Comparison of ENCODE assay signal across 21 cellular contexts in the genomic region with DNA sequence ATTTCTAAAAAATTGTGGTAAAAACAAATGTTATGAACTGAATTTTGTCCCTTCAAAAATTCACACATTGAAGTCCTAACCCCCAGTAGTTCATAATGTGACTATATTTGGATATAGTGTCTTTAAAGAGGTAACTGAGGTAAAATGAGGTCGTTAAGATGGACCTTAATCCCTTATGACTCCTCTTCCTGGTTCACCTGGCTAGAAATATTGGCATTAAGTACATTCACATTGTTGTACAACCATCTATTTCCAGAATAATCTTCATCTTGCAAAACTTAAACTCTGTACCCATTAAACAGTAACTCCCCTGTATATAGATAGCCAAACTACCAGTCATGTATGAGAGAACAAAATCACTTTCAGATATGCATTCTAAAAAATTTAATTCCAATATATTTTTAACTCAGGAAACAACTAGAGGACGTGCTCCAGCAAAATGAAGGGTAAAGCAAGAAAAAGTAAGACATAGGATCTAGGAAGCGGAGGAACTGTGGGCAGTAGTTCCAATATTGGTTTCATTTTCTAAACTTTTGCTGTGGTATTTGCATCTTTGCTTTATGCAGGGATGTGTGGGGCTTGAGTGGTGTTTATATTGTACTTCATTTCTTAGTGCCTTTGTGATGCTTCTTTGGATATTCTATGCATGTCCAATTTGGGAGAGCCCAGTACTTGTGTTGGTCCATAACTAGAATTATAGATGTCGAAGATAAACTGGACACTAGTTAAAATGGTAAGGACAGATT. TPM values are rescaled to one million over a fixed set of nuclear protein-coding genes. Genes with fewer than 3 reads are reported as not detected.
DNase-seq lines count a peak whose midpoint lies in the region; ATAC-seq and TF ChIP-seq lines count a peak whose summit lies in the region.
"Had no signal": no experiment of that assay in that cellular context is flagged by ENCODE, and none has a peak within 500 bp of the region (broad histone marks: within the 10 kb centered on the region; RNA-seq: fewer than 3 reads in every experiment).

No MANE protein-coding gene starts in this region.

- POLR2A ChIA-PET in activated B cell treated with CpG ODN at 0.5 μM for 24 hours (lab: Charles Lee): no interaction called here

- intact Hi-C loops in activated B cell treated with CpG ODN at 0.5 μM for 24 hours (cut with micrococcal nuclease): no loop called here
- intact Hi-C loops in left colon (cut with DNase I, micrococcal nuclease): no loop called here
- intact Hi-C loops in upper lobe of right lung (cut with DNase I): no loop called here

- DNase-seq in stimulated activated naive CD8-positive, alpha-beta T cell treated with anti-CD3 and anti-CD28 coated beads, Interleukin-15, amount 100 ng/mL, for 72 hours: no peak
- no peak for DNase-seq in activated B cell treated with CpG ODN at 0.5 μM for 24 hours
- no peak for DNase-seq in left colon
- DNase-seq in upper lobe of right lung: no peak
- DNase-seq in NCI-H2171 (lab: John Stamatoyannopoulos, UW): no peak
- no peak for DNase-seq in GM19240 (ENCODE audit: insufficient read length, low spot score)
- DNase-seq: COR-L47; H9; KG1; left ventricle myocardium superior; NCI-H1092; NCI-H2081; NCI-H510A treated with DMSO at 0.1 percent for 48 hours; Right ventricle myocardium superior; stimulated activated CD4-positive, alpha-beta T cell treated with anti-CD3 and anti-CD28 coated beads, Interleukin-2, amount 100 ng/mL, for 48 hours; WERI-Rb-1 had no signal

- H3K4me3 Mint-ChIP-seq in stimulated activated naive CD8-positive, alpha-beta T cell treated with anti-CD3 and anti-CD28 coated beads, Interleukin-15, Interleukin-2, amounts not matched to agents 100 ng/mL and 50 ng/mL, for 24 hours: peak overlapping the region; percentile 57
- H3K4me3 Mint-ChIP-seq in stimulated activated naive CD8-positive, alpha-beta T cell treated with anti-CD3 and anti-CD28 coated beads, Interleukin-15, amount 100 ng/mL, for 72 hours: no peak overlapping the region
- no peak overlapping the region for H3K4me3 Mint-ChIP-seq in activated B cell treated with CpG ODN at 0.5 μM for 24 hours
- H3K4me3 Mint-ChIP-seq: H9 had no signal

- H3K27me3 ChIP-seq in upper lobe of right lung: no peaks in the 10 kb centered on the region
- H3K27me3 ChIP-seq: breast epithelium, esophagus muscularis mucosa, suprapubic skin had no signal

- no peak for ATAC-seq in stimulated activated naive CD8-positive, alpha-beta T cell treated with anti-CD3 and anti-CD28 coated beads, Interleukin-15, amount 100 ng/mL, for 72 hours
- ATAC-seq in activated B cell treated with CpG ODN at 0.5 μM for 24 hours (ENCODE audit: low read depth): no peak
- ATAC-seq in left colon: peak; percentile 59
- no peak for ATAC-seq in upper lobe of right lung
- no peak for ATAC-seq in GM21515 (IDR thresholded peaks at IDR 0.05; ENCODE audit: unreplicated experiment)
- ATAC-seq: left ventricle myocardium superior had no signal

- H3K27ac ChIP-seq in upper lobe of right lung: peak overlapping the region; percentile 4
- H3K27ac ChIP-seq: breast epithelium, esophagus muscularis mucosa, suprapubic skin, WERI-Rb-1 had no signal

- no peak for TF ChIP-seq CTCF in activated B cell treated with CpG ODN at 0.5 μM for 24 hours (IDR thresholded peaks at IDR 0.05)
- TF ChIP-seq CTCF in upper lobe of right lung (IDR thresholded peaks at IDR 0.05): no peak

- H3K27me3 Mint-ChIP-seq in stimulated activated naive CD8-positive, alpha-beta T cell treated with anti-CD3 and anti-CD28 coated beads, Interleukin-15, Interleukin-2, amounts not matched to agents 100 ng/mL and 50 ng/mL, for 24 hours: no peaks in the 10 kb centered on the region
- no peaks in the 10 kb centered on the region for H3K27me3 Mint-ChIP-seq in stimulated activated naive CD8-positive, alpha-beta T cell treated with anti-CD3 and anti-CD28 coated beads, Interleukin-15, amount 100 ng/mL, for 72 hours
- H3K27me3 Mint-ChIP-seq in activated B cell treated with CpG ODN at 0.5 μM for 24 hours: no peaks in the 10 kb centered on the region

- H3K4me1 Mint-ChIP-seq in stimulated activated naive CD8-positive, alpha-beta T cell treated with anti-CD3 and anti-CD28 coated beads, Interleukin-15, Interleukin-2, amounts not matched to agents 100 ng/mL and 50 ng/mL, for 24 hours (ENCODE audit: low read depth): peaks cover 79% of the 10 kb centered on the region
- peaks cover 60% of the 10 kb centered on the region for H3K4me1 Mint-ChIP-seq in stimulated activated naive CD8-positive, alpha-beta T cell treated with anti-CD3 and anti-CD28 coated beads, Interleukin-15, amount 100 ng/mL, for 72 hours
- H3K4me1 Mint-ChIP-seq in activated B cell treated with CpG ODN at 0.5 μM for 24 hours: peaks cover 63% of the 10 kb centered on the region

- CTCF ChIA-PET in activated B cell treated with CpG ODN at 0.5 μM for 24 hours (lab: Charles Lee): no interaction called here

- H3K27ac Mint-ChIP-seq in stimulated activated naive CD8-positive, alpha-beta T cell treated with anti-CD3 and anti-CD28 coated beads, Interleukin-15, Interleukin-2, amounts not matched to agents 100 ng/mL and 50 ng/mL, for 24 hours: peak overlapping the region; percentile 47
- H3K27ac Mint-ChIP-seq in stimulated activated naive CD8-positive, alpha-beta T cell treated with anti-CD3 and anti-CD28 coated beads, Interleukin-15, amount 100 ng/mL, for 72 hours: no peak overlapping the region
- H3K27ac Mint-ChIP-seq in activated B cell treated with CpG ODN at 0.5 μM for 24 hours: peak overlapping the region; percentile 19

- H3K4me3 ChIP-seq in upper lobe of right lung: no peak overlapping the region
- H3K4me3 ChIP-seq: breast epithelium, esophagus muscularis mucosa, suprapubic skin had no signal

- no peaks in the 10 kb centered on the region for H3K36me3 ChIP-seq in upper lobe of right lung
- H3K36me3 ChIP-seq: breast epithelium, esophagus muscularis mucosa, suprapubic skin, WERI-Rb-1 had no signal

- H3K9me3 ChIP-seq in upper lobe of right lung: no peaks in the 10 kb centered on the region
- H3K9me3 ChIP-seq: breast epithelium, esophagus muscularis mucosa, suprapubic skin had no signal

- peaks cover 7% of the 10 kb centered on the region for H3K36me3 Mint-ChIP-seq in stimulated activated naive CD8-positive, alpha-beta T cell treated with anti-CD3 and anti-CD28 coated beads, Interleukin-15, Interleukin-2, amounts not matched to agents 100 ng/mL and 50 ng/mL, for 24 hours (ENCODE audit: low read depth)
- H3K36me3 Mint-ChIP-seq in activated B cell treated with CpG ODN at 0.5 μM for 24 hours (ENCODE audit: low read depth): peaks cover 7% of the 10 kb centered on the region

- peaks cover 22% of the 10 kb centered on the region for H3K4me1 ChIP-seq in upper lobe of right lung
- H3K4me1 ChIP-seq: breast epithelium had no signal

- no peaks in the 10 kb centered on the region for H3K9me3 Mint-ChIP-seq in stimulated activated naive CD8-positive, alpha-beta T cell treated with anti-CD3 and anti-CD28 coated beads, Interleukin-15, Interleukin-2, amounts not matched to agents 100 ng/mL and 50 ng/mL, for 24 hours
- H3K9me3 Mint-ChIP-seq in stimulated activated naive CD8-positive, alpha-beta T cell treated with anti-CD3 and anti-CD28 coated beads, Interleukin-15, amount 100 ng/mL, for 72 hours: peaks cover 6 to 8% of the 10 kb centered on the region in 2 donors
- H3K9me3 Mint-ChIP-seq in activated B cell treated with CpG ODN at 0.5 μM for 24 hours: no peaks in the 10 kb centered on the region
- H3K9me3 Mint-ChIP-seq: H9 had no signal

RNA-seq across cellular contexts. Expression of gene IL20RB, which starts 36.7 kb away (rescaled TPM):
- total RNA-seq in activated B cell treated with CpG ODN at 0.5 μM for 24 hours (0.98 and 1.5 TPM in 2 replicates), left colon (1 to 10 TPM in 1 of 2 donors, under 1 TPM in 1; 0.89 to 1.3 TPM), upper lobe of right lung (3.7 TPM)

RNA-seq across cellular contexts. Expression of gene NCK1, which starts 59.1 kb away (rescaled TPM):
- 29.7 and 30.8 TPM in 2 replicates for total RNA-seq in activated B cell treated with CpG ODN at 0.5 μM for 24 hours
- total RNA-seq in left colon: 10 to 100 TPM; 51.5 to 58.2 TPM
- 54.0 TPM for total RNA-seq in upper lobe of right lung

Comparison
In these comparisons a context has a peak if more than half of its experiments do, and no peak if none do; other contexts are left out.
1. H3K27ac Mint-ChIP-seq: peak in stimulated activated naive CD8-positive, alpha-beta T cell treated with anti-CD3 and anti-CD28 coated beads, Interleukin-15, Interleukin-2, amounts not matched to agents 100 ng/mL and 50 ng/mL, for 24 hours (single experiment) and activated B cell treated with CpG ODN at 0.5 μM for 24 hours (single experiment); none in stimulated activated naive CD8-positive, alpha-beta T cell treated with anti-CD3 and anti-CD28 coated beads, Interleukin-15, amount 100 ng/mL, for 72 hours (0 of 2).